In genomic region chr1:43153443-43153842, GRCh38 we compare ENCODE assay signal across 17 cellular contexts. TPM values are rescaled to one million over a fixed set of nuclear protein-coding genes. Genes with fewer than 3 reads are reported as not detected.
"Had no signal": no experiment of that assay in that cellular context is flagged by ENCODE, and none has a peak within 500 bp of the region (broad histone marks: within the 10 kb centered on the region; RNA-seq: fewer than 3 reads in every experiment).

No MANE protein-coding gene starts in this region.

- H3K4me1 ChIP-seq: SJCRH30 had no signal

- H3K36me3 ChIP-seq: MG63, SJCRH30 had no signal

- H3K4me3 ChIP-seq: MG63, SJCRH30 had no signal

- H3K27ac ChIP-seq: SJCRH30 had no signal

- ATAC-seq: Right ventricle myocardium inferior, SK-N-SH treated with all-trans-retinoic acid at 6 μM for 48 hours had no signal

- H3K27me3 ChIP-seq: MG63, SJCRH30 had no signal

- H3K9me3 ChIP-seq: MG63, SJCRH30 had no signal

- DNase-seq: NCI-H1092, NCI-H1436, NCI-H187, NCI-H2029, NCI-H2081 treated with DMSO at 0.1 percent for 48 hours, NCI-H2171, NCI-H226, NCI-H446, NCI-H524 treated with DMSO at 0.1 percent for 48 hours, NCI-H774, RPMI8226, SHP77 treated with DMSO at 0.1 percent for 48 hours had no signal

RNA-seq across cellular contexts. Expression of gene CFAP57, which starts 18.7 kb away (rescaled TPM):
- total RNA-seq: LHCN-M2, Right ventricle myocardium inferior had no signal
